In genomic region chr2:229713371-229714079, GRCh38 we compare ENCODE assay signal across 8 cellular contexts. TPM values are rescaled to one million over a fixed set of nuclear protein-coding genes. Genes with fewer than 3 reads are reported as not detected.
DNase-seq lines count a peak whose midpoint lies in the region; ATAC-seq lines count a peak whose summit lies in the region.

No MANE protein-coding gene starts in this region.

- H3K27ac ChIP-seq in skin epidermis = peak overlapping the region in 2 of 21 experiments; percentile 9 to 15

- no peak overlapping the region for H3K27ac Mint-ChIP-seq in activated naive CD8-positive, alpha-beta T cell treated with anti-CD3 and anti-CD28 coated beads, Interleukin-2, amount 50 U/mL, for 24 hours

- H3K4me3 Mint-ChIP-seq in activated naive CD8-positive, alpha-beta T cell treated with anti-CD3 and anti-CD28 coated beads, Interleukin-2, amount 50 U/mL, for 24 hours = peak overlapping the region; percentile 40

- no peaks in the 10 kb centered on the region for H3K36me3 Mint-ChIP-seq in activated naive CD8-positive, alpha-beta T cell treated with anti-CD3 and anti-CD28 coated beads, Interleukin-2, amount 50 U/mL, for 24 hours (ENCODE audit: low read depth)

- peaks cover 67% of the 10 kb centered on the region for H3K27me3 Mint-ChIP-seq in activated naive CD8-positive, alpha-beta T cell treated with anti-CD3 and anti-CD28 coated beads, Interleukin-2, amount 50 U/mL, for 24 hours

- DNase-seq in activated naive CD4-positive, alpha-beta T cell treated with Interleukin-2 at 50 U/mL for 16 hours = peak; percentile 3
- DNase-seq in activated naive CD4-positive, alpha-beta T cell (lab: John Stamatoyannopoulos, UW) = no peak
- DNase-seq in MG63 (peak; percentile 86), hypothalamus (lab: John Stamatoyannopoulos, UW) (peak in 50 of 51 donors; percentile 7 to 86 (median 60)), OCI-M2 (lab: John Stamatoyannopoulos, UW; ENCODE audit: unreplicated experiment) (no peak)
- peak; percentile 11 for DNase-seq in activated naive CD8-positive, alpha-beta T cell treated with anti-CD3 and anti-CD28 coated beads, Interleukin-2, amount 50 U/mL, for 24 hours
- no peak for DNase-seq in activated CD4-positive, CD25-positive, alpha-beta regulatory T cell treated with anti-CD3 and anti-CD28 coated beads, Interleukin-2, amount 50 U/mL, for 72 hours

- ATAC-seq in activated naive CD8-positive, alpha-beta T cell treated with anti-CD3 and anti-CD28 coated beads, Interleukin-2, amount 50 U/mL, for 24 hours = peak; percentile 59

- peaks cover 15% of the 10 kb centered on the region for H3K4me1 Mint-ChIP-seq in activated naive CD8-positive, alpha-beta T cell treated with anti-CD3 and anti-CD28 coated beads, Interleukin-2, amount 50 U/mL, for 24 hours

- no peaks in the 10 kb centered on the region; the same call in 1 of the 2 replicates for H3K36me3 ChIP-seq in MG63

- H3K27me3 ChIP-seq in MG63 = no peaks in the 10 kb centered on the region

- H3K4me3 ChIP-seq in MG63 (peak overlapping the region; percentile 79), skin epidermis (peak overlapping the region in 6 of 7 experiments; percentile 9 to 44 (median 28))

- no peaks in the 10 kb centered on the region for H3K9me3 ChIP-seq in MG63

- no peaks in the 10 kb centered on the region for H3K9me3 Mint-ChIP-seq in activated naive CD8-positive, alpha-beta T cell treated with anti-CD3 and anti-CD28 coated beads, Interleukin-2, amount 50 U/mL, for 24 hours

RNA-seq across cellular contexts. Expression of gene DNER, which starts 0.8 kb away (rescaled TPM):
- 84.8 and 88.7 TPM in 2 replicates for total RNA-seq in MG63 (2014; rRNA removed; shearing (Covaris generic); ENCODE audit: low replicate concordance)

Comparison
In these comparisons a context has a peak if more than half of its experiments do, and no peak if none do; other contexts are left out.
1. DNase-seq: peak in activated naive CD4-positive, alpha-beta T cell treated with Interleukin-2 at 50 U/mL for 16 hours (single experiment), MG63 (single experiment), activated naive CD8-positive, alpha-beta T cell treated with anti-CD3 and anti-CD28 coated beads, Interleukin-2, amount 50 U/mL, for 24 hours (single experiment) and hypothalamus (50 of 51); none in activated naive CD4-positive, alpha-beta T cell (0 of 4), OCI-M2 (single experiment) and activated CD4-positive, CD25-positive, alpha-beta regulatory T cell treated with anti-CD3 and anti-CD28 coated beads, Interleukin-2, amount 50 U/mL, for 72 hours (single experiment).